Comparison of ENCODE assay signal across 3 cellular contexts in genomic region chr16:3608976-3609375, GRCh38. TPM values are rescaled to one million over a fixed set of nuclear protein-coding genes. Genes with fewer than 3 reads are reported as not detected.
"Had no signal": no experiment of that assay in that cellular context is flagged by ENCODE, and none has a peak within 500 bp of the region (broad histone marks: within the 10 kb centered on the region; RNA-seq: fewer than 3 reads in every experiment).

No MANE protein-coding gene starts in this region.

RNA-seq across cellular contexts. Expression of gene NLRC3, which starts 31.8 kb away (rescaled TPM):
- total RNA-seq: LHCN-M2, NCI-H460, SJSA1 had no signal
